In the genomic region with DNA sequence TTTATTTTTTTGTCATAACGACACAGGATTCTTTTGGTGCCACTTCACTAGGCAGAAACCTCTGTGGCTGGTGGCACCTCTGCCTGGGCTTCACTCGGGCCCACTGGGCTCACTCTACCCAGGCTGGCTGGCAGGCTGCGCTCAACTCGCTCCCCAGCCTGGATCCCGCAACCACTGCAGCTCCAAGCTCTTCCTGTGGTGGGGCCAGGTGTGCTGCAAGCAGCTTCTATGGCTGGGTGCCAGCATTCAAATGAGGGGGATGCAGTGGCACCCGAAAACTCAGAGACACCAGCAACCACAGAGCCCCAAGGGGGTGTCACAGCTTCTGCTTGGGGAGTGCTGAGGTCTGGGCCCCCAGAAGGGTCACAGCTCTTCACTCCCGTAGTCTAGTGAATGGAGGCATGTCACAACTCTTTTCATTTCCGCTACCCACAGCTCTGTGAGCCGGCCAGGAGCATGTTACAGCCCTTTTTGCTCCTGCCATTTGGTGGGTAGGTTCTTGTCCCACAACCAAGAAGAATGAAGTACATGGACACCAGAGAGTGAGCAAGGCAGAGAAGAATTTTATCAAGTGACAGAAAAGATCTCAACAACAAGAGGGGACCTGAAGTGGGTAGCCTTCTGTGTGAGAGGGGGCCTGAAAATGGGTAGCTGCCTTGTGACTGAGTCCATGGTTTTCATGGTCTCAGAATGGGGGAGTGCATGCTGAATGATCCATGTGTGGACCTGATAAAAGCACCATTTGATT, we compare ENCODE assay signal across 19 cellular contexts.
"Had no signal": no experiment of that assay in that cellular context is flagged by ENCODE, and none has a peak within 500 bp of the region (broad histone marks: within the 10 kb centered on the region; RNA-seq: fewer than 3 reads in every experiment).

No MANE protein-coding gene starts in this region.

- H3K9me3 ChIP-seq: body of pancreas, tibial artery had no signal

- H3K4me1 Mint-ChIP-seq: activated naive CD4-positive, alpha-beta T cell treated with anti-CD3 and anti-CD28 coated beads, Interleukin-2, amount 50 U/mL, for 24 hours; neural crest cell; stimulated activated effector memory CD8-positive, alpha-beta T cell treated with anti-CD3 and anti-CD28 coated beads, Interleukin-12 subunit alpha, Interleukin-12 subunit beta, amount 100 ng/mL, for 72 hours; stimulated activated naive CD8-positive, alpha-beta T cell treated with anti-CD3 and anti-CD28 coated beads, Interleukin-15, amount 100 ng/mL, for 72 hours had no signal

- H3K27ac Mint-ChIP-seq: activated naive CD4-positive, alpha-beta T cell treated with anti-CD3 and anti-CD28 coated beads, Interleukin-2, amount 50 U/mL, for 24 hours; naive thymus-derived CD4-positive, alpha-beta T cell; stimulated activated effector memory CD8-positive, alpha-beta T cell treated with anti-CD3 and anti-CD28 coated beads, Interleukin-12 subunit alpha, Interleukin-12 subunit beta, amount 100 ng/mL, for 72 hours; WTC11 had no signal

- H3K4me3 Mint-ChIP-seq: activated naive CD4-positive, alpha-beta T cell treated with anti-CD3 and anti-CD28 coated beads, Interleukin-2, amount 50 U/mL, for 24 hours; naive thymus-derived CD4-positive, alpha-beta T cell; neural crest cell; stimulated activated effector memory CD8-positive, alpha-beta T cell treated with anti-CD3 and anti-CD28 coated beads, Interleukin-12 subunit alpha, Interleukin-12 subunit beta, amount 100 ng/mL, for 72 hours; stimulated activated naive CD8-positive, alpha-beta T cell treated with anti-CD3 and anti-CD28 coated beads, Interleukin-15, amount 100 ng/mL, for 72 hours; WTC11 had no signal

- DNase-seq: activated gamma-delta T cell treated with Interleukin-2 at 50 U/mL for 16 hours; activated T-cell treated with anti-CD3 and anti-CD28 coated beads, Interleukin-2, amount 50 U/mL, for 1 hour; anterior cingulate cortex; body of pancreas; effector CD4-positive, alpha-beta T cell; foreskin melanocyte; left lung; naive thymus-derived CD4-positive, alpha-beta T cell; occipital lobe; small intestine; stimulated activated CD4-positive, alpha-beta T cell treated with anti-CD3 and anti-CD28 coated beads, Interleukin-2, amount 100 ng/mL, for 24 hours; stimulated activated naive CD8-positive, alpha-beta T cell treated with anti-CD3 and anti-CD28 coated beads, Interleukin-15, amount 100 ng/mL, for 72 hours; tibial artery had no signal

- H3K4me3 ChIP-seq: body of pancreas, cardiac muscle cell, left lung, tibial artery had no signal

- H3K9me3 Mint-ChIP-seq: activated naive CD4-positive, alpha-beta T cell treated with anti-CD3 and anti-CD28 coated beads, Interleukin-2, amount 50 U/mL, for 24 hours; naive thymus-derived CD4-positive, alpha-beta T cell; stimulated activated effector memory CD8-positive, alpha-beta T cell treated with anti-CD3 and anti-CD28 coated beads, Interleukin-12 subunit alpha, Interleukin-12 subunit beta, amount 100 ng/mL, for 72 hours; stimulated activated naive CD8-positive, alpha-beta T cell treated with anti-CD3 and anti-CD28 coated beads, Interleukin-15, amount 100 ng/mL, for 72 hours had no signal

- H3K4me1 ChIP-seq: body of pancreas, left lung, tibial artery had no signal

- H3K27me3 Mint-ChIP-seq: activated naive CD4-positive, alpha-beta T cell treated with anti-CD3 and anti-CD28 coated beads, Interleukin-2, amount 50 U/mL, for 24 hours; naive thymus-derived CD4-positive, alpha-beta T cell; stimulated activated naive CD8-positive, alpha-beta T cell treated with anti-CD3 and anti-CD28 coated beads, Interleukin-15, amount 100 ng/mL, for 72 hours had no signal

- H3K27ac ChIP-seq: body of pancreas, cardiac muscle cell, left lung, tibial artery had no signal

- H3K27me3 ChIP-seq: body of pancreas, cardiac muscle cell, left lung, tibial artery had no signal

- ATAC-seq: body of pancreas; left lung; naive thymus-derived CD4-positive, alpha-beta T cell; sciatic nerve; stimulated activated effector memory CD8-positive, alpha-beta T cell treated with anti-CD3 and anti-CD28 coated beads, Interleukin-12 subunit alpha, Interleukin-12 subunit beta, amount 100 ng/mL, for 72 hours; stimulated activated naive CD8-positive, alpha-beta T cell treated with anti-CD3 and anti-CD28 coated beads, Interleukin-15, amount 100 ng/mL, for 72 hours; WTC11 had no signal
